In genomic region chr13:110561335-110562033, GRCh38 we compare ENCODE assay signal across 8 cellular contexts. TPM values are rescaled to one million over a fixed set of nuclear protein-coding genes. Genes with fewer than 3 reads are reported as not detected.
A peak's percentile ranks its signal among the peaks of the same experiment; 100 is the strongest.
DNase-seq lines count a peak whose midpoint lies in the region; ATAC-seq, FAIRE-seq and TF ChIP-seq lines count a peak whose summit lies in the region.

Gene RAB20 (minus strand): TSS chr13:110561722. CDS start chr13:110561519, 203 bp downstream.

- peak within 1 kb of the TSS; percentile 74 for H3K9ac ChIP-seq in keratinocyte (ENCODE audit: control insufficient read depth, extremely low read depth, insufficient read depth, low read length)

- in situ Hi-C loops in GM13977 (cut with MboI; ENCODE audit: low pct_unique_long_range_greater_than_20kb, low sequenced_read_pairs, unreplicated experiment), result loop anchor here (25.0 kb wide), 1 partner anchor 99 kb away; no protein-coding TSS in a partner anchor

- H3K4me3 ChIP-seq in WERI-Rb-1 (ENCODE audit: low read depth, low read length) (peak within 1 kb of the TSS; percentile 60), cardiac fibroblast (replicated peaks in 1 of 2; ENCODE audit: low read depth in 2 of 2, low read length in 2 of 2) (peak within 1 kb of the TSS; percentile 73 to 86), keratinocyte (ENCODE audit: control insufficient read depth in 2 of 3, extremely low read depth in 1 of 3, insufficient read depth in 2 of 3, low read depth in 1 of 3, low read length in 3 of 3) (peak within 1 kb of the TSS; percentile 70 to 98 (median 79))

- no peak within 1 kb of the TSS for H3K27ac ChIP-seq in WERI-Rb-1
- peak within 1 kb of the TSS; percentile 47 for H3K27ac ChIP-seq in keratinocyte (ENCODE audit: control insufficient read depth, insufficient read depth, low read length)

- no peak for TF ChIP-seq CTCF in GM13977 (IDR thresholded peaks at IDR 0.05; ENCODE audit: extremely low read depth, insufficient read depth, missing control alignments)
- no peak for TF ChIP-seq CTCF in WERI-Rb-1 (IDR thresholded peaks at IDR 0.05; ENCODE audit: low read depth, low read length)
- TF ChIP-seq CTCF in cardiac fibroblast (IDR thresholded peaks at IDR 0.05; ENCODE audit: low read depth, low read length), result no peak
- TF ChIP-seq CTCF in keratinocyte (optimal IDR thresholded peaks at IDR 0.05 in 1 of 3, IDR thresholded peaks at IDR 0.05 in 1 of 3, conservative IDR thresholded peaks at IDR 0.05 in 1 of 3; ENCODE audit: extremely low read depth in 1 of 3, insufficient read depth in 2 of 3, low read length in 3 of 3), result peak in 1 of 3 experiments; percentile 21

- dilution Hi-C loops in keratinocyte (cut with MboI; ENCODE audit: extremely low pct_ligation_motif_present, low sequenced_read_pairs), result no loop called here

- peak; percentile 64 for ATAC-seq in HG02571 (IDR thresholded peaks at IDR 0.05; ENCODE audit: unreplicated experiment)

- H2AFZ ChIP-seq in keratinocyte (ENCODE audit: control insufficient read depth, low read length), result peak within 1 kb of the TSS; percentile 77

- peaks cover 24% of the 10 kb centered on the region for H3K4me1 ChIP-seq in keratinocyte (ENCODE audit: control insufficient read depth, extremely low read depth, insufficient read depth, low read length)

- DNase-seq in GM13977 (ENCODE audit: low spot score), result peak; percentile 91
- DNase-seq in NCI-H1105 (lab: John Stamatoyannopoulos, UW), result peak; percentile 66
- DNase-seq in WERI-Rb-1, result peak; percentile 84
- DNase-seq in cardiac fibroblast (ENCODE audit: low read depth in 2 of 2), result peak; percentile 82 to 92
- no peak for DNase-seq in keratinocyte (ENCODE audit: low read depth, low spot score)
- DNase-seq in stimulated activated CD4-positive, alpha-beta T cell treated with anti-CD3 and anti-CD28 coated beads, Interleukin-12 subunit alpha, Interleukin-12 subunit beta, amount 100 ng/mL, for 48 hours (ENCODE audit: low read depth in 2 of 3, low spot score in 1 of 3), result peak in 2 of 3 donors; percentile 23 to 51
- no peak for DNase-seq in NCI-H446 (lab: John Stamatoyannopoulos, UW)

- no peaks in the 10 kb centered on the region for H4K20me1 ChIP-seq in keratinocyte (ENCODE audit: control insufficient read depth, extremely low read depth, insufficient read depth, low read length)

- H3K79me2 ChIP-seq in keratinocyte (ENCODE audit: control insufficient read depth, insufficient read depth, low read length), result no peaks in the 10 kb centered on the region

- H3K9me3 ChIP-seq in WERI-Rb-1 (ENCODE audit: severe bottlenecking) (peaks cover 6% of the 10 kb centered on the region), keratinocyte (ENCODE audit: control insufficient read depth, low read depth, low read length) (no peaks in the 10 kb centered on the region)

- peak within 1 kb of the TSS; percentile 96 for H3K4me2 ChIP-seq in keratinocyte (ENCODE audit: control insufficient read depth, extremely low read depth, insufficient read depth, low read depth, low read length)

- H3K9me1 ChIP-seq in keratinocyte (ENCODE audit: control insufficient read depth, extremely low read depth, insufficient read depth, low read length), result no peaks in the 10 kb centered on the region

- H3K36me3 ChIP-seq in WERI-Rb-1 (no peaks in the 10 kb centered on the region), keratinocyte (ENCODE audit: control insufficient read depth in 2 of 2, extremely low read depth in 1 of 2, insufficient read depth in 2 of 2, low read length in 2 of 2) (no peaks in the 10 kb centered on the region)

- H3K27me3 ChIP-seq in WERI-Rb-1 (ENCODE audit: insufficient read depth, low read depth, severe bottlenecking) (peaks cover 61% of the 10 kb centered on the region), keratinocyte (ENCODE audit: control insufficient read depth, extremely low read depth, insufficient read depth, low read length) (no peaks in the 10 kb centered on the region)

- no peak for FAIRE-seq in keratinocyte (lab: Jason Lieb, UNC)

RNA-seq across cellular contexts. Expression of gene RAB20, which starts in this region (rescaled TPM):
- 3.7 to 4.3 TPM (median 4.1 TPM) in 3 replicates for polyA plus RNA-seq in keratinocyte
- 0.17 TPM for polyA plus RNA-seq in keratinocyte (2011; ENCODE audit: low read depth)
- polyA plus RNA-seq in keratinocyte (2011; cell fraction: cytosol; rRNA removed), result 3.4 and 5.1 TPM in 2 replicates
- polyA plus RNA-seq in keratinocyte (2011; cell fraction: nucleus; rRNA removed), result 3.4 and 3.8 TPM in 2 replicates
- 1.1 and 4.8 TPM in 2 replicates for polyA plus RNA-seq in keratinocyte (2012; ENCODE audit: low replicate concordance)
- polyA minus RNA-seq in keratinocyte, result 1.1 to 2.1 TPM (median 1.2 TPM) in 3 replicates
- polyA minus RNA-seq in keratinocyte (2011; cell fraction: cytosol; rRNA and poly(A)+ RNA removed), result 3.8 TPM
- polyA minus RNA-seq in keratinocyte (2011; cell fraction: nucleus; rRNA and poly(A)+ RNA removed), result 1.2 and 1.4 TPM in 2 replicates

Comparison
In these comparisons a context has a peak if more than half of its experiments do, and no peak if none do; other contexts are left out.
1. DNase-seq: peak in GM13977 (single experiment), NCI-H1105 (single experiment), WERI-Rb-1 (single experiment), cardiac fibroblast (2 of 2) and stimulated activated CD4-positive, alpha-beta T cell treated with anti-CD3 and anti-CD28 coated beads, Interleukin-12 subunit alpha, Interleukin-12 subunit beta, amount 100 ng/mL, for 48 hours (2 of 3); none in keratinocyte (single experiment) and NCI-H446 (0 of 2).
2. Peak in every context shown above with its lines, with median percentiles within 50 percentile points of each other: H3K4me3 ChIP-seq.